ENCODE assay signal across 10 cellular contexts in the genomic region with DNA sequence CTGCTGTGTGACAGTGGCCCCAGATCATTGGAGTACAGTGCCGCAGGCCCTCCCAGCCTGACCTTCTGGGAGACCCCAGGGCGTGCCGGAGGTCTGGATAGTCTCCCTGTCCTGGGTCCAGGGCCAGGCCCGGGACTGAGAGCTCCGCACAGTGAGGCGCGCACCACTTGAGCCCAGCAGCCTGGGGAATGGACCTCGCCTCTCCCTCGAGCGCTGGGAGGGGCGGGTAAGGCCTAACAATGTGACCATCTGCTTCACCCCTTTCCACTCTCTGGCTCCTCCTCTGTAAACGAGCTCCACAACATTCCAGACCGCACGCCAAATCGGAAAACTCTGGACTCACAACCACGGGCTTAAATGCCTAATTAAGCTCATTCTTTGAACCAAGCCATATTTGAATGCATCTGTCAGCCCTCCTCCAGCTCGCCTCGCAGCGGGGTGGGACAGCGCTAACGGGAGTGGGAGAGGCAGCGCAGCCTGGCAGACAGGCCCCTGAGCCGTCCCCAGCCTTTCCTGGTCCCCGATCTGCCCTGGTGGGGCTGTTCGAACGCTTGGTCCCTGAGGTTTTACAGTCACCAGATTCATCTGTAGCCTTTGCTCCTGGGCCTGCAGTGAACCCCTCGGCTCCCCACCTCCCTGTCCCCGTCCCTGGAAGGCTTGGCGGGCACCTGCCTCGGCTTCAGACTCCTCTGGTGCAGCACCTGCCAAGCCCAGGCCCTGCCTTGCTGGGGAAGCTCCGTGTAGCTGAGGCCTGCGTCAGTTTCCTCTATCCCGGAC.
DNase-seq lines count a peak whose midpoint lies in the region; TF ChIP-seq lines count a peak whose summit lies in the region.
"Had no signal": no experiment of that assay in that cellular context is flagged by ENCODE, and none has a peak within 500 bp of the region (broad histone marks: within the 10 kb centered on the region; RNA-seq: fewer than 3 reads in every experiment).

No MANE protein-coding gene starts in this region.

- H3K4me1 Mint-ChIP-seq in activated naive CD4-positive, alpha-beta T cell treated with anti-CD3 and anti-CD28 coated beads, Interleukin-2, amount 10 ng/mL, durations not matched to agents 7 days and 5 days, result no peaks in the 10 kb centered on the region
- H3K4me1 Mint-ChIP-seq: activated T-helper 17 cell treated with anti-CD3 and anti-CD28 coated beads, Interleukin-2, amount 50 U/mL, for 72 hours had no signal

- no peaks in the 10 kb centered on the region for H3K27me3 ChIP-seq in H7 (ENCODE audit: control insufficient read depth, insufficient read depth, low read length)
- H3K27me3 ChIP-seq in esophagus muscularis mucosa, result no peaks in the 10 kb centered on the region
- H3K27me3 ChIP-seq in parathyroid adenoma (ENCODE audit: control insufficient read depth, insufficient read depth, low read length), result no peaks in the 10 kb centered on the region

- no peaks in the 10 kb centered on the region for H3K79me2 ChIP-seq in parathyroid adenoma

- no peak for TF ChIP-seq CTCF in esophagus muscularis mucosa (IDR thresholded peaks at IDR 0.05)
- no peak for TF ChIP-seq CTCF in parathyroid adenoma (IDR thresholded peaks at IDR 0.05)
- no peak for TF ChIP-seq CTCF in GM13977 (IDR thresholded peaks at IDR 0.05; ENCODE audit: extremely low read depth, insufficient read depth, missing control alignments)

- H3K4me1 ChIP-seq in esophagus muscularis mucosa, result peaks cover 5 to 30% (median 21%) of the 10 kb centered on the region in 4 donors
- no peaks in the 10 kb centered on the region for H3K4me1 ChIP-seq in parathyroid adenoma

- H3K9me3 ChIP-seq in esophagus muscularis mucosa (no peaks in the 10 kb centered on the region), parathyroid adenoma (ENCODE audit: control insufficient read depth, low read length) (no peaks in the 10 kb centered on the region)

- H3K27ac ChIP-seq in esophagus muscularis mucosa (replicated peaks in 1 of 4) (peak overlapping the region; percentile 59 to 79 (median 68)), parathyroid adenoma (no peak overlapping the region)

- intact Hi-C loops in esophagus muscularis mucosa (cut with DNase I), result no loop called here

- no peak overlapping the region for H3K4me3 Mint-ChIP-seq in activated naive CD4-positive, alpha-beta T cell treated with anti-CD3 and anti-CD28 coated beads, Interleukin-2, amount 10 ng/mL, durations not matched to agents 7 days and 5 days
- H3K4me3 Mint-ChIP-seq: activated T-helper 17 cell treated with anti-CD3 and anti-CD28 coated beads, Interleukin-2, amount 50 U/mL, for 72 hours had no signal

- H3K4me3 ChIP-seq in H7 (ENCODE audit: insufficient read depth, low read depth, low read length), result no peak overlapping the region
- peak overlapping the region in 3 of 4 donors; percentile 13 to 14 (median 14) for H3K4me3 ChIP-seq in esophagus muscularis mucosa
- H3K4me3 ChIP-seq in parathyroid adenoma (ENCODE audit: low read depth, low read length), result no peak overlapping the region
- H3K4me3 ChIP-seq: K562 had no signal

- peak; percentile 75 for DNase-seq in H7
- peak; percentile 89 for DNase-seq in NCI-H2227 (lab: John Stamatoyannopoulos, UW; ENCODE audit: unreplicated experiment)
- no peak for DNase-seq in esophagus muscularis mucosa (ENCODE audit: extremely low spot score)
- no peak for DNase-seq in activated naive CD4-positive, alpha-beta T cell treated with anti-CD3 and anti-CD28 coated beads, Interleukin-2, amount 10 ng/mL, durations not matched to agents 7 days and 5 days
- no peak for DNase-seq in stimulated activated CD4-positive, alpha-beta T cell treated with anti-CD3 and anti-CD28 coated beads, Interleukin-15, amount 100 ng/mL, for 24 hours
- DNase-seq in NCI-H2029 (lab: John Stamatoyannopoulos, UW), result no peak
- DNase-seq in GM13977 (ENCODE audit: low spot score), result no peak

- in situ Hi-C loops in GM13977 (cut with MboI; ENCODE audit: low pct_unique_long_range_greater_than_20kb, low sequenced_read_pairs, unreplicated experiment), result no loop called here

- no peaks in the 10 kb centered on the region for H3K9me3 Mint-ChIP-seq in activated naive CD4-positive, alpha-beta T cell treated with anti-CD3 and anti-CD28 coated beads, Interleukin-2, amount 10 ng/mL, durations not matched to agents 7 days and 5 days
- H3K9me3 Mint-ChIP-seq: activated T-helper 17 cell treated with anti-CD3 and anti-CD28 coated beads, Interleukin-2, amount 50 U/mL, for 72 hours had no signal

- no peak for TF ChIP-seq EP300 in esophagus muscularis mucosa (IDR thresholded peaks at IDR 0.05)

- no peak overlapping the region for H3K4me2 ChIP-seq in parathyroid adenoma (ENCODE audit: low read length)

- TF ChIP-seq POLR2A in esophagus muscularis mucosa (IDR thresholded peaks at IDR 0.05; ENCODE audit: low read depth), result no peak

- 15% methylated on average over 22 of the region's 33 CpGs for WGBS in esophagus muscularis mucosa

- H3K27ac Mint-ChIP-seq in activated naive CD4-positive, alpha-beta T cell treated with anti-CD3 and anti-CD28 coated beads, Interleukin-2, amount 10 ng/mL, durations not matched to agents 7 days and 5 days, result no peak overlapping the region
- H3K27ac Mint-ChIP-seq: activated T-helper 17 cell treated with anti-CD3 and anti-CD28 coated beads, Interleukin-2, amount 50 U/mL, for 72 hours had no signal

- no peaks in the 10 kb centered on the region for H3K36me3 ChIP-seq in H7 (replicated peaks; ENCODE audit: control insufficient read depth, insufficient read depth, low read length)
- no peaks in the 10 kb centered on the region for H3K36me3 ChIP-seq in esophagus muscularis mucosa
- no peaks in the 10 kb centered on the region for H3K36me3 ChIP-seq in parathyroid adenoma (ENCODE audit: control insufficient read depth, insufficient read depth, low read length)

- peaks cover 24% of the 10 kb centered on the region for H3K27me3 Mint-ChIP-seq in activated naive CD4-positive, alpha-beta T cell treated with anti-CD3 and anti-CD28 coated beads, Interleukin-2, amount 10 ng/mL, durations not matched to agents 7 days and 5 days

- H3K9ac ChIP-seq in parathyroid adenoma, result no peak overlapping the region

- H3K36me3 Mint-ChIP-seq in activated naive CD4-positive, alpha-beta T cell treated with anti-CD3 and anti-CD28 coated beads, Interleukin-2, amount 10 ng/mL, durations not matched to agents 7 days and 5 days, result no peaks in the 10 kb centered on the region

- CTCF ChIA-PET in activated naive CD4-positive, alpha-beta T cell treated with anti-CD3 and anti-CD28 coated beads, Interleukin-2, amount 10 ng/mL, durations not matched to agents 7 days and 5 days (lab: Charles Lee), result no interaction called here

- H2AFZ ChIP-seq in parathyroid adenoma, result peak overlapping the region; percentile 62

Comparison
In these comparisons a context has a peak if more than half of its experiments do, and no peak if none do; other contexts are left out.
1. DNase-seq: peak in H7 (single experiment) and NCI-H2227 (single experiment); none in esophagus muscularis mucosa (single experiment), activated naive CD4-positive, alpha-beta T cell treated with anti-CD3 and anti-CD28 coated beads, Interleukin-2, amount 10 ng/mL, durations not matched to agents 7 days and 5 days (single experiment), stimulated activated CD4-positive, alpha-beta T cell treated with anti-CD3 and anti-CD28 coated beads, Interleukin-15, amount 100 ng/mL, for 24 hours (single experiment), NCI-H2029 (single experiment) and GM13977 (single experiment).
2. H3K4me3 ChIP-seq: peak in esophagus muscularis mucosa (3 of 4); none in H7 (single experiment) and parathyroid adenoma (single experiment).